ENCODE assay signal across 1 cellular context in genomic region chr6:44257007-44257752, GRCh38.
A peak's percentile ranks its signal among the peaks of the same experiment; 100 is the strongest.
TF ChIP-seq lines count a peak whose summit lies in the region.

Gene SLC35B2, minus strand, starts transcription at chr6:44257528. Its CDS starts 118 bp downstream, at chr6:44257410.

TF ChIP-seq in HepG2, 621 proteins besides CTCF, POLR2A, EP300 and RAD21 (continued from another document and continues in another):
- TF ChIP-seq MEIS2 (CRISPR knock-in tag; IDR thresholded peaks at IDR 0.05) (peak; percentile 50; the same call in 1 of the 2 replicates), MLXIP (CRISPR knock-in tag; IDR thresholded peaks at IDR 0.05; ENCODE audit: borderline replicate concordance) (no peak; the same call in 1 of the 2 replicates), ZNF10 (CRISPR knock-in tag; IDR thresholded peaks at IDR 0.05; ENCODE audit: borderline replicate concordance, low read depth) (no peak), MXI1 (IDR thresholded peaks at IDR 0.05; ENCODE audit: borderline replicate concordance, low read depth, low read length) (peak; percentile 37; the same call in 1 of the 3 replicates), NFKBIZ (CRISPR knock-in tag; IDR thresholded peaks at IDR 0.05) (peak; percentile 61; the same call in 1 of the 2 replicates), ZNF446 (CRISPR knock-in tag; IDR thresholded peaks at IDR 0.05) (peak; percentile 78; the same call in 1 of the 2 replicates), TAF1 (CRISPR knock-in tag; IDR thresholded peaks at IDR 0.05) (peak; percentile 87), ZNF335 (CRISPR knock-in tag; IDR thresholded peaks at IDR 0.05) (0 out of 2 replicates have a peak, but pooled peaks have one; percentile 32), DNMT1 (CRISPR knock-in tag; IDR thresholded peaks at IDR 0.05) (no peak; the same call in 1 of the 2 replicates), ESRRA (CRISPR knock-in tag; IDR thresholded peaks at IDR 0.05; ENCODE audit: low read depth) (peak; percentile 71; the same call in 1 of the 2 replicates), PCBP2 (optimal IDR thresholded peaks at IDR 0.05; ENCODE audit: low read depth, low read length, poor library complexity, severe bottlenecking) (no peak), JDP2 (CRISPR knock-in tag; IDR thresholded peaks at IDR 0.05; ENCODE audit: borderline replicate concordance) (no peak; the same call in 1 of the 2 replicates), ZNF138 (CRISPR knock-in tag; IDR thresholded peaks at IDR 0.05; ENCODE audit: low read depth) (no peak), PAF1 (CRISPR knock-in tag; IDR thresholded peaks at IDR 0.05) (no peak), FLYWCH1 (CRISPR knock-in tag; IDR thresholded peaks at IDR 0.05) (no peak), ZNF878 (CRISPR knock-in tag; IDR thresholded peaks at IDR 0.05) (peak; percentile 23; the same call in 1 of the 2 replicates), IRX3 (CRISPR knock-in tag; IDR thresholded peaks at IDR 0.05; ENCODE audit: borderline replicate concordance, low read depth) (0 out of 2 replicates have a peak, but pooled peaks have one; percentile 88), TAF15 (IDR thresholded peaks at IDR 0.05; ENCODE audit: low read depth, low read length, poor library complexity, severe bottlenecking) (peak; percentile 73), BCL3 (CRISPR knock-in tag; IDR thresholded peaks at IDR 0.05) (peak; percentile 68), ATF1 (CRISPR knock-in tag; IDR thresholded peaks at IDR 0.05) (no peak), ZNF530 (CRISPR knock-in tag; IDR thresholded peaks at IDR 0.05; ENCODE audit: low read depth) (no peak), ZMAT5 (CRISPR knock-in tag; IDR thresholded peaks at IDR 0.05; ENCODE audit: borderline replicate concordance, low read depth) (no peak), ZNF569 (CRISPR knock-in tag; IDR thresholded peaks at IDR 0.05; ENCODE audit: borderline replicate concordance) (no peak), ZNF430 (CRISPR knock-in tag; IDR thresholded peaks at IDR 0.05) (peak; percentile 97), RCOR2 (CRISPR knock-in tag; IDR thresholded peaks at IDR 0.05) (peak; percentile 33; the same call in 1 of the 2 replicates), HBP1 (CRISPR knock-in tag; IDR thresholded peaks at IDR 0.05; ENCODE audit: low read depth) (peak; percentile 95), ZNF230 (CRISPR knock-in tag; IDR thresholded peaks at IDR 0.05) (peak; percentile 79; the same call in 1 of the 2 replicates), ZNF407 (CRISPR knock-in tag; IDR thresholded peaks at IDR 0.05; ENCODE audit: not compliant biosample characterization) (no peak), SUZ12 (IDR thresholded peaks at IDR 0.05; ENCODE audit: low read depth, low read length) (no peak), RELA (CRISPR knock-in tag; IDR thresholded peaks at IDR 0.05) (no peak), ZNF264 (CRISPR knock-in tag; IDR thresholded peaks at IDR 0.05) (peak; percentile 67; the same call in 1 of the 2 replicates), RAD51 (IDR thresholded peaks at IDR 0.05; ENCODE audit: borderline replicate concordance) (peak; percentile 97), ATF5 (CRISPR knock-in tag; IDR thresholded peaks at IDR 0.05; ENCODE audit: low read depth) (no peak), ZBTB46 (CRISPR knock-in tag; IDR thresholded peaks at IDR 0.05; ENCODE audit: borderline replicate concordance) (no peak), KAT7 (CRISPR knock-in tag; IDR thresholded peaks at IDR 0.05; ENCODE audit: borderline replicate concordance) (peak; percentile 24; the same call in 1 of the 2 replicates), ZNF121 (CRISPR knock-in tag; IDR thresholded peaks at IDR 0.05) (peak; percentile 77; the same call in 1 of the 2 replicates), ZSCAN30 (CRISPR knock-in tag; IDR thresholded peaks at IDR 0.05) (peak; percentile 86; the same call in 1 of the 2 replicates), SP2 (CRISPR knock-in tag; IDR thresholded peaks at IDR 0.05) (peak; percentile 40; the same call in 1 of the 2 replicates), ZNF768 (CRISPR knock-in tag; IDR thresholded peaks at IDR 0.05) (no peak; the same call in 1 of the 2 replicates), BRCA1 (CRISPR knock-in tag; IDR thresholded peaks at IDR 0.05) (no peak), RBFOX2 (IDR thresholded peaks at IDR 0.05; ENCODE audit: low read depth, low read length) (peak; percentile 99), TMF1 (CRISPR knock-in tag; IDR thresholded peaks at IDR 0.05; ENCODE audit: low read depth) (peak; percentile 94), ZBTB14 (CRISPR knock-in tag; IDR thresholded peaks at IDR 0.05) (no peak; the same call in 1 of the 2 replicates), ELF3 (CRISPR knock-in tag; IDR thresholded peaks at IDR 0.05) (peak; percentile 72), MLLT10 (CRISPR knock-in tag; IDR thresholded peaks at IDR 0.05) (no peak)
